ENCODE assay signal across 8 cellular contexts in genomic region chr12:57896437-57897201, GRCh38. TPM values are rescaled to one million over a fixed set of nuclear protein-coding genes. Genes with fewer than 3 reads are reported as not detected.
DNase-seq lines count a peak whose midpoint lies in the region; TF ChIP-seq lines count a peak whose summit lies in the region.

No MANE protein-coding gene starts in this region.

- intact Hi-C loops in posterior vena cava (cut with DNase I) = loop anchor here (1.0 to 2.0 kb wide), 2 partner anchors 52 to 142 kb away; no protein-coding TSS in a partner anchor

- peak overlapping the region; percentile 26 for H3K4me3 ChIP-seq in astrocyte of the spinal cord (ENCODE audit: low read depth, low read length)

- in situ Hi-C loops in astrocyte of the spinal cord (cut with HindIII; ENCODE audit: low sequenced_read_pairs) = no loop called here

- DNase-seq in NCI-H2196 (lab: John Stamatoyannopoulos, UW; ENCODE audit: unreplicated experiment) (peak; percentile 43), NCI-H2196 treated with DMSO at 0.1 percent for 48 hours (lab: John Stamatoyannopoulos, UW; ENCODE audit: unreplicated experiment) (no peak), NCI-H524 treated with DMSO at 0.1 percent for 48 hours (lab: John Stamatoyannopoulos, UW) (peak; percentile 16), astrocyte of the spinal cord (ENCODE audit: low read depth, low spot score) (peak; percentile 75), hypothalamus (lab: John Stamatoyannopoulos, UW) (peak; percentile 29 to 95 (median 67)), posterior vena cava (ENCODE audit: low spot score) (peak; percentile 92), GF-D8 (lab: John Stamatoyannopoulos, UW) (no peak), OCI-M2 (lab: John Stamatoyannopoulos, UW; ENCODE audit: unreplicated experiment) (no peak)

- TF ChIP-seq CTCF in astrocyte of the spinal cord (IDR thresholded peaks at IDR 0.05; ENCODE audit: low read depth, low read length) = peak; percentile 49

RNA-seq across cellular contexts. Expression of gene ATP23, which starts 44.7 kb away (rescaled TPM):
- 1 to 10 TPM; 5.6 to 5.7 TPM for total RNA-seq in posterior vena cava

RNA-seq across cellular contexts. Expression of gene CTDSP2, which starts 50.1 kb away (rescaled TPM):
- total RNA-seq in posterior vena cava = 100 to 1,000 TPM; 135 to 138 TPM

Comparison
In these comparisons a context has a peak if more than half of its experiments do, and no peak if none do; other contexts are left out.
1. DNase-seq: peak in NCI-H2196 (single experiment), NCI-H524 treated with DMSO at 0.1 percent for 48 hours (single experiment), astrocyte of the spinal cord (single experiment), hypothalamus (51 of 51) and posterior vena cava (single experiment); none in NCI-H2196 treated with DMSO at 0.1 percent for 48 hours (single experiment), GF-D8 (single experiment) and OCI-M2 (single experiment).